In the genomic region with DNA sequence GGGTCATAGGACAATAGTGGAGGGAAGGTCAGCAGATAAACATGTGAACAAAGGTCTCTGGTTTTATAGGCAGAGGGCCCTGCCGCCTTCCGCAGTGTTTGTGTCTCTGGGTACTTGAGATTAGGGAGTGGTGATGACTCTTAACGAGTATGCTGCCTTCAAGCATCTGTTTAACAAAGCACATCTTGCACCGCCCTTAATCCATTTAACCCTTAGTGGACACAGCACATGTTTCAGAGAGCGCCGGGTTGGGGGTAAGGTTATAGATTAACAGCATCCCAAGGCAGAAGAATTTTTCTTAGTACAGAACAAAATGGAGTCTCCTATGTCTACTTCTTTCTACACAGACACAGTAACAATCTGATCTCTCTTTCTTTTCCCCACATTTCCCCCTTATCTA, we compare ENCODE assay signal across 5 cellular contexts. TPM values are rescaled to one million over a fixed set of nuclear protein-coding genes. Genes with fewer than 3 reads are reported as not detected.
DNase-seq lines count a peak whose midpoint lies in the region; ATAC-seq, FAIRE-seq and TF ChIP-seq lines count a peak whose summit lies in the region.
"Not testable (repeated sequence)": the region's sequence is repeated elsewhere in the genome, so short reads cannot be mapped to it uniquely, and the experiment has no call there.

No MANE protein-coding gene starts in this region.

- intact Hi-C loops in K562 (cut with micrococcal nuclease); lower lobe of right lung (cut with DNase I): not testable (repeated sequence)

- not testable (repeated sequence) for FAIRE-seq in K562 (lab: Jason Lieb, UNC)

- ATAC-seq in K562, lower lobe of right lung: not testable (repeated sequence)

- not testable (repeated sequence) for H3K4me2 ChIP-seq in K562 (ENCODE audit: insufficient read depth, low read length)

- peak; percentile 12 for DNase-seq in NCI-H2029 (lab: John Stamatoyannopoulos, UW)
- peak; percentile 9 to 29 for DNase-seq in NCI-H524 (lab: John Stamatoyannopoulos, UW)
- DNase-seq in K562 (ENCODE audit: extremely low read depth in 1 of 4, low spot score in 3 of 4): peak in 1 of 4 experiments; percentile 47
- DNase-seq in lower lobe of right lung: not testable (repeated sequence)

- TF ChIP-seq RAD21 in K562 (CRISPR knock-in tag; conservative IDR thresholded peaks at IDR 0.05 in 1 of 2, IDR thresholded peaks at IDR 0.05 in 1 of 2): not testable (repeated sequence)

- not testable (repeated sequence) for H3K9me3 ChIP-seq in HEK293 (ENCODE audit: control insufficient read depth, insufficient read depth, low read depth, low read length); K562 (replicated peaks; ENCODE audit: control insufficient read depth, insufficient read depth, low read depth, low read length); lower lobe of right lung

- peaks cover 38% of the 10 kb centered on the region for H3K79me2 ChIP-seq in K562 (ENCODE audit: control insufficient read depth, insufficient read depth, low read length)

- H2AFZ ChIP-seq in K562 (ENCODE audit: low read depth, low read length): not testable (repeated sequence)

- CTCF ChIA-PET in HEK293 (lab: Yijun Ruan, JAX); K562 (lab: Yijun Ruan, JAX; ENCODE audit: low intra/inter-chr PET ratio): not testable (repeated sequence)

- H4K20me1 ChIP-seq in K562 (replicated peaks; ENCODE audit: control insufficient read depth, insufficient read depth, low read length): not testable (repeated sequence)

- in situ Hi-C loops in K562 (cut with MboI): not testable (repeated sequence)

- not testable (repeated sequence) for H3K4me1 ChIP-seq in HEK293 (ENCODE audit: control insufficient read depth, insufficient read depth, low read length)
- peaks cover 0 to 18% of the 10 kb centered on the region in 2 experiments; a peak in 4 of 5 replicates for H3K4me1 ChIP-seq in K562 (replicated peaks in 1 of 2; ENCODE audit: control insufficient read depth in 2 of 2, insufficient read depth in 2 of 2, low read length in 2 of 2)
- H3K4me1 ChIP-seq in lower lobe of right lung: peaks cover 17% of the 10 kb centered on the region

- not testable (repeated sequence) for BruUV-seq in K562 (replicated peaks; lab: Mats Ljungman, UMichigan)

- POLR2A ChIA-PET in HEK293 (lab: Yijun Ruan, JAX); K562 (lab: Yijun Ruan, JAX): not testable (repeated sequence)

- TF ChIP-seq CTCF in HEK293 (tag by site-specific recombination; IDR thresholded peaks at IDR 0.05); K562 (IDR thresholded peaks at IDR 0.05 in 2 of 3, conservative IDR thresholded peaks at IDR 0.05 in 1 of 3; ENCODE audit: insufficient read depth in 2 of 3, low read depth in 1 of 3, low read length in 3 of 3); lower lobe of right lung (IDR thresholded peaks at IDR 0.05): not testable (repeated sequence)

- 4% methylated on average over 5 of the region's 6 CpGs for WGBS in K562 (ENCODE audit: insufficient coverage, low coverage, missing lambda C conversion rate)

- not testable (repeated sequence) for H3K4me3 ChIP-seq in HEK293 (ENCODE audit: low read depth, low read length); K562; lower lobe of right lung

- not testable (repeated sequence) for TF ChIP-seq EP300 in K562 (IDR thresholded peaks at IDR 0.05; ENCODE audit: low read length)

- not testable (repeated sequence) for H3K9ac ChIP-seq in K562 (ENCODE audit: insufficient read depth in 1 of 2, low read depth in 2 of 2, low read length in 2 of 2)

- H3K9me1 ChIP-seq in K562 (ENCODE audit: control insufficient read depth, insufficient read depth, low read length): not testable (repeated sequence)

- not testable (repeated sequence) for H3K36me3 ChIP-seq in HEK293 (ENCODE audit: control insufficient read depth in 2 of 2, insufficient read depth in 1 of 2, low read length in 2 of 2); K562 (ENCODE audit: control insufficient read depth, insufficient read depth, low read length); lower lobe of right lung

- H3K27ac ChIP-seq in HEK293 (ENCODE audit: extremely low read depth, low read depth, low read length); K562 (ENCODE audit: extremely low read depth, low read depth, low read length): not testable (repeated sequence)
- peak overlapping the region; percentile 24 for H3K27ac ChIP-seq in lower lobe of right lung

- TF ChIP-seq POLR2A in K562 (conservative IDR thresholded peaks at IDR 0.05): not testable (repeated sequence)

- H3K27me3 ChIP-seq in K562 (ENCODE audit: control insufficient read depth in 2 of 2, insufficient read depth in 2 of 2, low read length in 2 of 2); lower lobe of right lung (ENCODE audit: low read depth): not testable (repeated sequence)

TF ChIP-seq in HEK293, 187 proteins besides CTCF, POLR2A, EP300 and RAD21:
- TF ChIP-seq KLF1 (tag by site-specific recombination; IDR thresholded peaks at IDR 0.05): 0 out of 2 replicates have a peak, but pooled peaks have one; percentile 18

TF ChIP-seq in K562, 482 proteins besides CTCF, POLR2A, EP300 and RAD21 (continues in another document):
- TF ChIP-seq CBFA2T3 (IDR thresholded peaks at IDR 0.05): peak; percentile 88
- peak; percentile 44 for TF ChIP-seq SMARCA4 (IDR thresholded peaks at IDR 0.05)
- 0 out of 2 replicates have a peak, but pooled peaks have one; percentile 32 for TF ChIP-seq HDAC2 (IDR thresholded peaks at IDR 0.05)
- TF ChIP-seq, protein P1, sequence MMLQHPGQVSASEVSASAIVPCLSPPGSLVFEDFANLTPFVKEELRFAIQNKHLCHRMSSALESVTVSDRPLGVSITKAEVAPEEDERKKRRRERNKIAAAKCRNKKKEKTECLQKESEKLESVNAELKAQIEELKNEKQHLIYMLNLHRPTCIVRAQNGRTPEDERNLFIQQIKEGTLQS (IDR thresholded peaks at IDR 0.05): 0 out of 2 replicates have a peak, but pooled peaks have one; percentile 10
- TF ChIP-seq, protein P1 (CRISPR knock-in tag; conservative IDR thresholded peaks at IDR 0.05): not testable (repeated sequence)
- not testable (repeated sequence) for TF ChIP-seq ATF1, NR4A1 (CRISPR knock-in tag; IDR thresholded peaks at IDR 0.05)
- TF ChIP-seq ATF1 (tag; IDR thresholded peaks at IDR 0.05): peak; percentile 14; the same call in 1 of the 2 replicates
- TF ChIP-seq DDX20 (tag; IDR thresholded peaks at IDR 0.05; ENCODE audit: low read depth): 0 out of 2 replicates have a peak, but pooled peaks have one; percentile 60
- TF ChIP-seq NR4A1 (tag; IDR thresholded peaks at IDR 0.05): peak; percentile 90
- TF ChIP-seq PTRF (tag; IDR thresholded peaks at IDR 0.05): 0 out of 2 replicates have a peak, but pooled peaks have one; percentile 53
- peak; percentile 70 for TF ChIP-seq TAL1 (IDR thresholded peaks at IDR 0.05)
- peak; percentile 85 for TF ChIP-seq DMBX1 (CRISPR knock-in tag; IDR thresholded peaks at IDR 0.05; ENCODE audit: borderline replicate concordance)
- peak; percentile 45 to 46; a peak in 3 of 4 replicates for TF ChIP-seq KDM1A (IDR thresholded peaks at IDR 0.05)
- peak; percentile 53 to 65; a peak in 2 of 4 replicates for TF ChIP-seq TRIM24 (IDR thresholded peaks at IDR 0.05)
- peak; percentile 70 for TF ChIP-seq DPF2 (IDR thresholded peaks at IDR 0.05)
- TF ChIP-seq CXXC5 (CRISPR knock-in tag; IDR thresholded peaks at IDR 0.05): peak; percentile 39
- TF ChIP-seq MAX (CRISPR knock-in tag; IDR thresholded peaks at IDR 0.05): peak; percentile 27; the same call in 1 of the 2 replicates
- TF ChIP-seq NFIC (IDR thresholded peaks at IDR 0.05): peak; percentile 29; the same call in 1 of the 2 replicates
- TF ChIP-seq NCOR1 (IDR thresholded peaks at IDR 0.05): peak; percentile 69; the same call in 1 of the 2 replicates
- TF ChIP-seq L3MBTL2 (IDR thresholded peaks at IDR 0.05): peak; percentile 24; the same call in 1 of the 2 replicates
- peak; percentile 80 for TF ChIP-seq ARID1B (IDR thresholded peaks at IDR 0.05)
- peak; percentile 30; the same call in 1 of the 2 replicates for TF ChIP-seq NFRKB (IDR thresholded peaks at IDR 0.05; ENCODE audit: low read depth)
- TF ChIP-seq CBFA2T2 (conservative IDR thresholded peaks at IDR 0.05): peak; percentile 83

RNA-seq across cellular contexts. Expression of gene PI4K2B, which starts 15.0 kb away (rescaled TPM):
- 4.1 and 14.0 TPM in 2 replicates for total RNA-seq in K562 (2011; cell fraction: chromatin; rRNA removed; ENCODE audit: low replicate concordance)
- 3.5 and 4.5 TPM in 2 replicates for total RNA-seq in K562 (2011; cell fraction: nucleolus; rRNA removed)
- total RNA-seq in K562 (2011; cell fraction: nucleoplasm; rRNA removed): 6.3 and 8.2 TPM in 2 replicates
- 16.8 and 19.7 TPM in 2 replicates for total RNA-seq in K562 (2014; rRNA removed)
- total RNA-seq in K562 (2014; rRNA removed; fragmentation: Illumina TruSeq; extraction: Trizol): 21.4 and 26.5 TPM in 2 replicates
- 15.0 and 16.1 TPM in 2 replicates for total RNA-seq in K562 (2015; rRNA removed; fragmentation: Illumina TruSeq; extraction: Trizol)
- total RNA-seq in K562 (2021): 14.2 and 17.4 TPM in 2 replicates
- 14.3 and 18.6 TPM in 2 replicates for polyA plus RNA-seq in K562 (2011; rRNA removed)
- polyA plus RNA-seq in K562 (2011; cell fraction: cytosol; rRNA removed): 3.0 and 4.8 TPM in 2 replicates
- 5.3 and 6.3 TPM in 2 replicates for polyA plus RNA-seq in K562 (2011; cell fraction: nucleus; rRNA removed)
- polyA plus RNA-seq in K562 (2012): 10.9 and 12.6 TPM in 2 replicates
- polyA plus RNA-seq in K562 (2014; fragmentation: Illumina TruSeq; extraction: Trizol): 12.4 and 12.8 TPM in 2 replicates
- 1 to 10 TPM; 4.5 to 5.4 TPM for polyA plus RNA-seq in K562 (2014; fragmentation: Nextera tagmentation; extraction: Ambion mirVana)
- 13.4 and 16.5 TPM in 2 replicates for polyA plus RNA-seq in K562 (2014; rRNA removed)
- 9.7 and 11.4 TPM in 2 replicates for polyA minus RNA-seq in K562 (2011; rRNA and poly(A)+ RNA removed)
- polyA minus RNA-seq in K562 (2011; cell fraction: cytosol; rRNA and poly(A)+ RNA removed): 4.0 and 6.8 TPM in 2 replicates
- 4.4 and 7.6 TPM in 2 replicates for polyA minus RNA-seq in K562 (2011; cell fraction: nucleus; rRNA and poly(A)+ RNA removed)
- total RNA-seq in lower lobe of right lung: 21.1 TPM
